ENCODE assay signal across 8 cellular contexts in the genomic region with DNA sequence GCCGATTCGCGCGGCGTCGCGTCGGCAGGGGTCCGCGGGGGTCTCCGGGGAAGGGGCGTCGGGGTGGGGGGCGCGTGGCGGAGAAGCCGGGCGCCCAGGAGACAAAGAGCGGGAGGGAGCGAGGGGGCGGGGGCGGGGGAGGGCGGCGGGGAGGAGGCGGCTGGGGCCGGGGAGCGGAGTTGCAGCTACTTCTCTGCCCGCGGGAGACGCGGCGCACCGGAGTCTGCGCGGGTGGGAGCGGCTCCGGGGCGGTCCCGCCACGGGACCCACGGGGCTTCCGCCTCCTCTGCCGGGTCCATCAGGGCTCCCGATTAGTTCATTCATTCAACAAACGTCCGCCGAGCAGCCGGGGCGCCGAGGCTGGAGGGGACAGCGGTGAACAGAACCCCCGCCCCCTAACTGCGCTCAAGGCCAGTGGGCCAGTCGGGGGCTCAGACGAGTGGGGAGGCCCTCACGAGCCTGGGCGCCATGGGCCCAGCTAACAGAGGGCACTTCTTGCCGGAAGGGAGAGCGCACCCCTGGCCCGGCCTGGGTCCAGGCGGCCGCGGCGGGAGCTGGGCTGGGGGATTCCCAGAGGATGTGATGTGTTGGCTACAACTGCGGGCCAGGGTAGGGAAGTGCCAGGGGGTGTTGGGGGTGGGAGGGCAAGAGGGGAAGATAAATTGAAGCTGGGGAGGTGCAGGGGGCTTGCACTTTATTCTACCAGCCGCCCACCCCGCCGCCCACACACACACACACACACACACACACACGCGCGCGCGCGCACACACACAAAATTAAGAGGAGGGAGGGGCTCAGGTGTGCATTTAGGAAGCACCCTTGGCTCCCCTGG. TPM values are rescaled to one million over a fixed set of nuclear protein-coding genes. Genes with fewer than 3 reads are reported as not detected.
DNase-seq lines count a peak whose midpoint lies in the region; ATAC-seq, FAIRE-seq and TF ChIP-seq lines count a peak whose summit lies in the region.

Gene SAMD14 (minus strand): TSS at position 215 of the 832 bp plus-strand sequence. CDS start 5,201 bp downstream, outside the sequence.

- no peaks in the 10 kb centered on the region for H3K9me3 ChIP-seq in mucosa of rectum (ENCODE audit: control insufficient read depth in 2 of 2, low read length in 2 of 2)
- H3K9me3 ChIP-seq in uterus = no peaks in the 10 kb centered on the region

- H3K4me3 ChIP-seq in mucosa of rectum (ENCODE audit: low read length in 2 of 2) (peak within 1 kb of the TSS; percentile 35 to 66), uterus (peak within 1 kb of the TSS; percentile 22 to 27)

- peaks cover 14 to 24% of the 10 kb centered on the region in 2 donors for H3K27me3 Mint-ChIP-seq in effector memory CD8-positive, alpha-beta T cell

- H3K4me1 Mint-ChIP-seq in effector memory CD8-positive, alpha-beta T cell (ENCODE audit: low read depth in 2 of 2) = peaks cover 22 to 24% of the 10 kb centered on the region in 2 donors

- H3K27ac Mint-ChIP-seq in effector memory CD8-positive, alpha-beta T cell = peak within 1 kb of the TSS; percentile 68 to 81

- H3K4me3 Mint-ChIP-seq in effector memory CD8-positive, alpha-beta T cell = peak within 1 kb of the TSS; percentile 73 to 81

- no peak for TF ChIP-seq POLR2A in uterus (IDR thresholded peaks at IDR 0.05)

- H3K27ac ChIP-seq in mucosa of rectum (ENCODE audit: low read depth in 2 of 2, low read length in 2 of 2) = no peak within 1 kb of the TSS
- no peak within 1 kb of the TSS for H3K27ac ChIP-seq in uterus

- no peak within 1 kb of the TSS for H3K9ac ChIP-seq in mucosa of rectum (ENCODE audit: low read depth in 1 of 2, low read length in 2 of 2)

- TF ChIP-seq CTCF in uterus (IDR thresholded peaks at IDR 0.05) = no peak

- peak; percentile 79 for ATAC-seq in effector memory CD8-positive, alpha-beta T cell (replicated peaks)

- H3K27me3 ChIP-seq in mucosa of rectum (ENCODE audit: control insufficient read depth in 2 of 2, insufficient read depth in 2 of 2, low read length in 2 of 2) = peaks cover 10 to 11% of the 10 kb centered on the region in 2 donors
- H3K27me3 ChIP-seq in uterus = no peaks in the 10 kb centered on the region

- peaks cover 2 to 11% of the 10 kb centered on the region in 2 donors for H3K4me1 ChIP-seq in mucosa of rectum (ENCODE audit: control insufficient read depth in 2 of 2, insufficient read depth in 2 of 2, low read length in 2 of 2)
- peaks cover 0 to 5% of the 10 kb centered on the region in 2 donors for H3K4me1 ChIP-seq in uterus

- peaks cover 28% of the 10 kb centered on the region for H3K36me3 Mint-ChIP-seq in effector memory CD8-positive, alpha-beta T cell (ENCODE audit: insufficient read depth)

- FAIRE-seq in RCC 7860 (lab: Jason Lieb, UNC) = no peak

- H3K9me3 Mint-ChIP-seq in effector memory CD8-positive, alpha-beta T cell = no peaks in the 10 kb centered on the region

- intact Hi-C loops in uterus (cut with DNase I; ENCODE audit: low total_unique reads) = no loop called here

- peaks cover 3 to 6% of the 10 kb centered on the region in 2 donors for H3K36me3 ChIP-seq in mucosa of rectum (ENCODE audit: control insufficient read depth in 2 of 2, insufficient read depth in 2 of 2, low read length in 2 of 2)
- no peaks in the 10 kb centered on the region for H3K36me3 ChIP-seq in uterus

- peak; percentile 30 for DNase-seq in activated T-cell treated with anti-CD3 and anti-CD28 coated beads for 1 hour (ENCODE audit: low read depth)
- no peak for DNase-seq in activated T-cell treated with anti-CD3 and anti-CD28 coated beads for 4 hours
- DNase-seq in T-helper 9 cell = peak; percentile 43
- peak; percentile 41 to 48 (median 44) for DNase-seq in effector memory CD8-positive, alpha-beta T cell
- DNase-seq in uterus = no peak
- no peak for DNase-seq in RCC 7860 (ENCODE audit: low spot score)
- no peak for DNase-seq in KG1 (lab: John Stamatoyannopoulos, UW)

RNA-seq across cellular contexts. Expression of gene SAMD14, which starts in this region (rescaled TPM):
- total RNA-seq in uterus = 10 to 100 TPM in 1 of 4 donors, 1 to 10 TPM in 2, not detected in 1; 2.3 to 11.3 (median 6.2) TPM

Comparison
In these comparisons a context has a peak if more than half of its experiments do, and no peak if none do; other contexts are left out.
1. DNase-seq: peak in activated T-cell treated with anti-CD3 and anti-CD28 coated beads for 1 hour (single experiment), T-helper 9 cell (single experiment) and effector memory CD8-positive, alpha-beta T cell (3 of 3); none in activated T-cell treated with anti-CD3 and anti-CD28 coated beads for 4 hours (single experiment), uterus (0 of 2), RCC 7860 (single experiment) and KG1 (single experiment).